Comparison of ENCODE assay signal across 8 cellular contexts in the genomic region with DNA sequence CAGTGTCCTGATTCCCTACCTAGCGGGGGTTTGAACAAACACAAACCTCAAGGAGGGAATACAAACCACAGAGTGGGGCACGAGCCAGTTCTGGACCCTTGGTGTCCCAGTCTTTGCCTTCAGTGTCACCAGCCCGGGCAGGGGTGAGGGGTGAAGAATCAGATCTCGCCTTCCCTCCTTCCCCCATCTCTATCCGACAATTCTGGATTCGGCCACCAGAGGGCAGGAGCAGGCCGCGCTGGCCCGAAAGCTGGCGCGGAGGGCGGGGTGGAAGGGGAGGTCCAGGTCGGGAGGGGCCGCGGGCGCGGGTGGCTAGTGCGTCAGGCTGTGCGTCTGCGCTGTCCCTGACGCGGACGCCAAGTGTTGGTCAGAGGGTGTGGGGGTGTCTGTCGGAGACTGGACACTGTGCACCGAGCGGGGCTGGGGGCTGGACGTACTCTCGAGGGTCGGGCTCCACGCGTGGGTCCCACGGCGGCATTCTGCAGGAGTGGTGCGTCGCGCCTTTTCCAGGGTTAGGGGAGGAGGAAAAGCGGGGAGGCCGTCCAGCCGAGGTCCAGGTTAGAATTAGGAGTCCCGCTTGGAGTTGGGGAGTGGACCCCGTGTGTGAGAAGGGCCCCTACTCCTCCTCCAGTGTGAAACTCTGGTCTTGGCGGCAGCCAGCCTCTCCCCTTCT. TPM values are rescaled to one million over a fixed set of nuclear protein-coding genes. Genes with fewer than 3 reads are reported as not detected.
DNase-seq lines count a peak whose midpoint lies in the region; ATAC-seq and TF ChIP-seq lines count a peak whose summit lies in the region.

No MANE protein-coding gene starts in this region.

- H3K4me1 ChIP-seq in HUES48 (ENCODE audit: control insufficient read depth, insufficient read depth, low read length) (peaks cover 35% of the 10 kb centered on the region), esophagus (ENCODE audit: control insufficient read depth in 2 of 2, insufficient read depth in 2 of 2, low read length in 1 of 2) (peaks cover 7 to 18% of the 10 kb centered on the region in 2 donors), mucosa of stomach (ENCODE audit: control insufficient read depth, insufficient read depth, low read length) (peaks cover 64% of the 10 kb centered on the region)

- no peaks in the 10 kb centered on the region for H3K36me3 ChIP-seq in HUES48 (ENCODE audit: control insufficient read depth, insufficient read depth, low read length)
- H3K36me3 ChIP-seq in esophagus (ENCODE audit: control insufficient read depth in 2 of 2, insufficient read depth in 2 of 2, low read length in 1 of 2): no peaks in the 10 kb centered on the region
- no peaks in the 10 kb centered on the region for H3K36me3 ChIP-seq in mucosa of stomach (ENCODE audit: control insufficient read depth, insufficient read depth, low read length)

- 4 to 5% methylated on average over 42 of the region's 42 CpGs for WGBS in esophagus, 2 donors

- H3K9me3 ChIP-seq in HUES48 (ENCODE audit: control insufficient read depth, insufficient read depth, low read length) (no peaks in the 10 kb centered on the region), esophagus (ENCODE audit: control insufficient read depth in 2 of 2, insufficient read depth in 1 of 2, low read depth in 1 of 2, low read length in 1 of 2) (no peaks in the 10 kb centered on the region), mucosa of stomach (ENCODE audit: control insufficient read depth, low read length) (no peaks in the 10 kb centered on the region)

- H3K9ac ChIP-seq in HUES48 (ENCODE audit: low read depth, low read length) (no peak overlapping the region), mucosa of stomach (ENCODE audit: low read length) (peak overlapping the region; percentile 56)

- DNase-seq in NOMO-1 treated with dmso at 0.1 percent for 144 hours (lab: John Stamatoyannopoulos, UW; ENCODE audit: unreplicated experiment) (peak; percentile 58), activated T-cell treated with anti-CD3 and anti-CD28 coated beads for 24 hours (ENCODE audit: low read depth) (peak; percentile 75)
- peak; percentile 40 to 58 for DNase-seq in stimulated activated CD8-positive, alpha-beta memory T cell treated with anti-CD3 and anti-CD28 coated beads, Interleukin-4, amount 100 ng/mL, for 4 hours (ENCODE audit: low read depth in 2 of 2, low spot score in 1 of 2)

- TF ChIP-seq CTCF in GM12875 (IDR thresholded peaks at IDR 0.05; ENCODE audit: borderline replicate concordance, insufficient read depth, low read depth, low read length): peak; percentile 94

- ATAC-seq in GM18519 (IDR thresholded peaks at IDR 0.05; ENCODE audit: low FRiP score, unreplicated experiment): no peak

- H3K27ac ChIP-seq in HUES48 (ENCODE audit: low read depth, low read length): no peak overlapping the region
- H3K27ac ChIP-seq in esophagus (ENCODE audit: low read depth in 2 of 2, low read length in 1 of 2): peak overlapping the region in 1 of 2 donors; percentile 53

- peaks cover 100% of the 10 kb centered on the region for H3K27me3 ChIP-seq in HUES48 (ENCODE audit: control insufficient read depth, insufficient read depth, low read length)
- H3K27me3 ChIP-seq in esophagus (ENCODE audit: control insufficient read depth in 1 of 2, insufficient read depth in 2 of 2, low read length in 2 of 2): peaks cover 0 to 31% of the 10 kb centered on the region in 2 donors
- H3K27me3 ChIP-seq in mucosa of stomach (ENCODE audit: control insufficient read depth, insufficient read depth, low read length): peaks cover 79% of the 10 kb centered on the region

- H3K4me3 ChIP-seq in GM12875 (ENCODE audit: low read depth, low read length) (peak overlapping the region; percentile 7), HUES48 (ENCODE audit: low read depth, low read length) (peak overlapping the region; percentile 52; the same call in 1 of the 2 replicates), esophagus (ENCODE audit: low read depth in 1 of 2, low read length in 2 of 2) (peak overlapping the region; percentile 17), mucosa of stomach (ENCODE audit: low read length) (peak overlapping the region; percentile 22)

RNA-seq across cellular contexts. Expression of a gene that starts 2.9 kb away (rescaled TPM):
- under 1 TPM; 0.47 to 0.49 TPM for polyA plus RNA-seq in esophagus

RNA-seq across cellular contexts. Expression of a gene that starts 11.1 kb away (rescaled TPM):
- not detected for polyA plus RNA-seq in esophagus

RNA-seq across cellular contexts. Expression of a gene that starts 36.6 kb away (rescaled TPM):
- not detected for polyA plus RNA-seq in esophagus

RNA-seq across cellular contexts. Expression of a gene that starts 45.2 kb away (rescaled TPM):
- under 1 TPM in 1 of 2 donors, not detected in 1; 0.01 TPM for polyA plus RNA-seq in esophagus
